Comparison of ENCODE assay signal across 13 cellular contexts in genomic region chr19:44626067-44626624, GRCh38. TPM values are rescaled to one million over a fixed set of nuclear protein-coding genes. Genes with fewer than 3 reads are reported as not detected.
DNase-seq lines count a peak whose midpoint lies in the region; ATAC-seq, FAIRE-seq and TF ChIP-seq lines count a peak whose summit lies in the region.
"Had no signal": no experiment of that assay in that cellular context is flagged by ENCODE, and none has a peak within 500 bp of the region (broad histone marks: within the 10 kb centered on the region; RNA-seq: fewer than 3 reads in every experiment).

No MANE protein-coding gene starts in this region.

- H3K27ac ChIP-seq in SJSA1 (peak overlapping the region; percentile 72), osteoblast (ENCODE audit: low read depth, low read length) (peak overlapping the region; percentile 89), smooth muscle cell (ENCODE audit: low read depth) (no peak overlapping the region)
- H3K27ac ChIP-seq: KMS-11, tibial nerve had no signal

- DNase-seq in EH (ENCODE audit: low read depth) (peak; percentile 99), SJSA1 (ENCODE audit: low read depth in 1 of 2, low spot score in 2 of 2) (peak; percentile 95 to 97), fibroblast of gingiva (ENCODE audit: low read depth) (peak; percentile 80), osteoblast (ENCODE audit: insufficient read length, low spot score, missing footprints) (peak; percentile 92), GM12891 (ENCODE audit: insufficient read length, low spot score) (no peak), smooth muscle cell (lab: John Stamatoyannopoulos, UW; ENCODE audit: unreplicated experiment) (no peak), SIG-M5 treated with dmso at 0.1 percent for 504 hours (lab: John Stamatoyannopoulos, UW; ENCODE audit: unreplicated experiment) (no peak)
- DNase-seq: activated CD4-positive, CD25-positive, alpha-beta regulatory T cell; activated naive CD4-positive, alpha-beta T cell treated with Interleukin-2 at 50 U/mL for 16 hours; DMS53 had no signal

- H3K9me3 ChIP-seq in SJSA1 (replicated peaks), result peaks cover 3% of the 10 kb centered on the region
- H3K9me3 ChIP-seq in osteoblast (ENCODE audit: low read depth, low read length), result no peaks in the 10 kb centered on the region
- H3K9me3 ChIP-seq in smooth muscle cell (replicated peaks; ENCODE audit: low read depth), result no peaks in the 10 kb centered on the region

- TF ChIP-seq POLR2A in GM12891 (IDR thresholded peaks at IDR 0.05; ENCODE audit: low read depth, low read length), result no peak

- H3K4me2 ChIP-seq in osteoblast (ENCODE audit: insufficient read depth, low read length) (peak overlapping the region; percentile 17), smooth muscle cell (no peak overlapping the region)
- H3K4me2 ChIP-seq: KMS-11 had no signal

- TF ChIP-seq CTCF in osteoblast (IDR thresholded peaks at IDR 0.05; ENCODE audit: extremely low read depth, low read depth, low read length), result no peak
- TF ChIP-seq CTCF in smooth muscle cell (IDR thresholded peaks at IDR 0.05; ENCODE audit: borderline replicate concordance, insufficient read depth, poor library complexity, severe bottlenecking), result no peak

- no peak for FAIRE-seq in GM12891 (lab: Jason Lieb, UNC)

- no peak overlapping the region for H3K9ac ChIP-seq in smooth muscle cell (ENCODE audit: low read depth)
- H3K9ac ChIP-seq: KMS-11 had no signal

- H4K20me1 ChIP-seq in osteoblast (ENCODE audit: insufficient read depth, low read length) (no peaks in the 10 kb centered on the region), smooth muscle cell (ENCODE audit: low read depth) (no peaks in the 10 kb centered on the region)

- peaks cover 32% of the 10 kb centered on the region for H3K4me1 ChIP-seq in SJSA1 (replicated peaks)
- peaks cover 40% of the 10 kb centered on the region for H3K4me1 ChIP-seq in osteoblast (ENCODE audit: insufficient read depth, low read length)
- no peaks in the 10 kb centered on the region for H3K4me1 ChIP-seq in smooth muscle cell (ENCODE audit: low read depth)

- no peaks in the 10 kb centered on the region for H3K79me2 ChIP-seq in osteoblast (ENCODE audit: insufficient read depth, low read length)
- no peaks in the 10 kb centered on the region for H3K79me2 ChIP-seq in smooth muscle cell (ENCODE audit: low read depth)

- H3K4me3 ChIP-seq in SJSA1 (no peak overlapping the region), osteoblast (ENCODE audit: insufficient read depth, low read length) (no peak overlapping the region), smooth muscle cell (no peak overlapping the region)
- H3K4me3 ChIP-seq: tibial nerve had no signal

- H3K36me3 ChIP-seq in SJSA1, result peaks cover 19% of the 10 kb centered on the region
- no peaks in the 10 kb centered on the region for H3K36me3 ChIP-seq in osteoblast (ENCODE audit: insufficient read depth, low read length)
- H3K36me3 ChIP-seq in smooth muscle cell (ENCODE audit: low read depth), result no peaks in the 10 kb centered on the region
- H3K36me3 ChIP-seq: tibial nerve had no signal

- 73% methylated on average over 1 of the region's 1 CpG for WGBS in smooth muscle cell (ENCODE audit: low lambda C conversion rate)

- no peaks in the 10 kb centered on the region for H3F3A ChIP-seq in smooth muscle cell (ENCODE audit: low read depth)

- H3K27me3 ChIP-seq in SJSA1 (replicated peaks), result no peaks in the 10 kb centered on the region
- H3K27me3 ChIP-seq in osteoblast (ENCODE audit: insufficient read depth, low read length), result no peaks in the 10 kb centered on the region
- no peaks in the 10 kb centered on the region for H3K27me3 ChIP-seq in smooth muscle cell (ENCODE audit: low read depth)
- H3K27me3 ChIP-seq: tibial nerve had no signal

- ATAC-seq in HG03565 (IDR thresholded peaks at IDR 0.05; ENCODE audit: unreplicated experiment), result no peak

- no peak overlapping the region for H2AFZ ChIP-seq in osteoblast (ENCODE audit: low read length)
- H2AFZ ChIP-seq in smooth muscle cell (ENCODE audit: low read depth), result no peak overlapping the region

TF ChIP-seq in GM12891, 5 proteins besides CTCF, POLR2A, EP300 and RAD21:
- no peak for TF ChIP-seq SPI1 (IDR thresholded peaks at IDR 0.05; ENCODE audit: low read depth, low read length)
- no peak for TF ChIP-seq POU2F2 (IDR thresholded peaks at IDR 0.05; ENCODE audit: low read depth, low read length)
- TF ChIP-seq TAF1 (IDR thresholded peaks at IDR 0.05; ENCODE audit: low read depth, low read length), result no peak

RNA-seq across cellular contexts. Expression of gene IGSF23, which starts 12.8 kb away (rescaled TPM):
- 0.37 TPM in 1 of 2 replicates, not detected in the other for total RNA-seq in SJSA1 (2014; rRNA removed; shearing (Covaris generic))
- total RNA-seq in osteoblast (not detected in 2 replicates), smooth muscle cell (not detected in 2 replicates)
- not detected for polyA plus RNA-seq in GM12891 (2012; ENCODE audit: low read depth, missing spikeins)
- polyA plus RNA-seq in smooth muscle cell, result not detected in 2 replicates
- total RNA-seq: tibial nerve had no signal

RNA-seq across cellular contexts. Expression of gene PVR, which starts 17.6 kb away (rescaled TPM):
- 101 and 182 TPM in 2 replicates for total RNA-seq in SJSA1 (2014; rRNA removed; shearing (Covaris generic))
- total RNA-seq in osteoblast (50.1 and 53.6 TPM in 2 replicates), smooth muscle cell (23.5 and 25.4 TPM in 2 replicates)
- polyA plus RNA-seq in GM12891 (2012; ENCODE audit: low read depth, missing spikeins), result 1.3 TPM
- 28.5 and 35.0 TPM in 2 replicates for polyA plus RNA-seq in smooth muscle cell

RNA-seq across cellular contexts. Expression of gene CEACAM19, which starts 45.1 kb away (rescaled TPM):
- 0.06 and 1.6 TPM in 2 replicates for total RNA-seq in SJSA1 (2014; rRNA removed; shearing (Covaris generic))
- total RNA-seq in osteoblast (0.72 and 1.2 TPM in 2 replicates), smooth muscle cell (0.81 and 1.5 TPM in 2 replicates)
- 0.22 TPM for polyA plus RNA-seq in GM12891 (2012; ENCODE audit: low read depth, missing spikeins)
- 0.88 and 2.4 TPM in 2 replicates for polyA plus RNA-seq in smooth muscle cell

Comparison
In these comparisons a context has a peak if more than half of its experiments do, and no peak if none do; other contexts are left out.
1. DNase-seq: peak in EH (single experiment), SJSA1 (2 of 2), fibroblast of gingiva (single experiment) and osteoblast (single experiment); none in GM12891 (single experiment), smooth muscle cell (single experiment) and SIG-M5 treated with dmso at 0.1 percent for 504 hours (single experiment).